ENCODE assay signal across 16 cellular contexts in genomic region chr20:22462975-22463914, GRCh38.
DNase-seq lines count a peak whose midpoint lies in the region; ATAC-seq, FAIRE-seq and TF ChIP-seq lines count a peak whose summit lies in the region.
"Had no signal": no experiment of that assay in that cellular context is flagged by ENCODE, and none has a peak within 500 bp of the region (broad histone marks: within the 10 kb centered on the region; RNA-seq: fewer than 3 reads in every experiment).

No MANE protein-coding gene starts in this region.

- H3K4me2 ChIP-seq in PC-9, result peak overlapping the region; percentile 64
- H3K4me2 ChIP-seq in HepG2 (ENCODE audit: low read depth, low read length), result no peak overlapping the region
- H3K4me2 ChIP-seq in OCI-LY7 (ENCODE audit: low read length), result no peak overlapping the region
- H3K4me2 ChIP-seq: hepatocyte had no signal

- peak; percentile 7 for DNase-seq in Daoy (ENCODE audit: low read depth)
- DNase-seq in NCI-H146 treated with DMSO at 0.1 percent for 48 hours (lab: John Stamatoyannopoulos, UW; ENCODE audit: unreplicated experiment), result peak; percentile 99
- DNase-seq in PC-9, result peak; percentile 18 to 70
- DNase-seq in HepG2 (ENCODE audit: low spot score), result no peak
- DNase-seq in AG08395 (ENCODE audit: low spot score), result no peak
- DNase-seq in mesenteric fat pad (ENCODE audit: low spot score), result no peak
- no peak for DNase-seq in OCI-LY7 (ENCODE audit: low spot score)
- DNase-seq: activated CD4-positive, alpha-beta T cell treated with anti-CD3 and anti-CD28 coated beads for 36 hours; endodermal cell; GDM1; mesendoderm; NCI-H446 treated with DMSO at 0.1 percent for 48 hours; stimulated activated CD4-positive, alpha-beta T cell treated with anti-CD3 and anti-CD28 coated beads, Interleukin-4, amount 100 ng/mL, for 1 hour; stimulated activated naive CD4-positive, alpha-beta T cell had no signal

- peaks cover 5% of the 10 kb centered on the region; the same call in 1 of the 2 replicates for H3K9me3 ChIP-seq in PC-9 (ENCODE audit: insufficient read depth, low read depth)
- no peaks in the 10 kb centered on the region for H3K9me3 ChIP-seq in HepG2 (ENCODE audit: low read length)
- no peaks in the 10 kb centered on the region for H3K9me3 ChIP-seq in OCI-LY7 (ENCODE audit: low read length)

- no peak for ATAC-seq in HepG2
- no peak for ATAC-seq in HG03095 (IDR thresholded peaks at IDR 0.05; ENCODE audit: unreplicated experiment)
- ATAC-seq: activated CD4-positive, alpha-beta T cell treated with anti-CD3 and anti-CD28 coated beads for 36 hours had no signal

- peak overlapping the region; percentile 30; the same call in 1 of the 2 replicates for H2AFZ ChIP-seq in PC-9
- no peak overlapping the region for H2AFZ ChIP-seq in HepG2 (ENCODE audit: low read length)
- no peak overlapping the region for H2AFZ ChIP-seq in OCI-LY7 (ENCODE audit: low read length)
- H2AFZ ChIP-seq: hepatocyte had no signal

- H3K9me2 ChIP-seq in PC-9 (ENCODE audit: insufficient read depth) (no peaks in the 10 kb centered on the region), OCI-LY7 (ENCODE audit: insufficient read depth, low read length) (no peaks in the 10 kb centered on the region)

- no TSS peak for BruUV-seq in PC-9 (replicated peaks; lab: Mats Ljungman, UMichigan)
- BruUV-seq in HepG2 (replicated peaks; lab: Mats Ljungman, UMichigan), result no TSS peak
- BruUV-seq in OCI-LY7 (replicated peaks; lab: Mats Ljungman, UMichigan), result no TSS peak

- CTCF ChIA-PET in PC-9 (lab: Charles Lee), result interaction anchor here (0.6 kb wide), 1 partner anchor 113 kb away, joined by 4 read pairs; no protein-coding TSS in a partner anchor
- CTCF ChIA-PET in HepG2 (lab: Yijun Ruan, JAX; ENCODE audit: low intra/inter-chr PET ratio, low total read pairs), result no interaction called here
- CTCF ChIA-PET in OCI-LY7 (lab: Charles Lee; ENCODE audit: unreplicated experiment), result no interaction called here

- H3K4me3 ChIP-seq in PC-9 (peak overlapping the region; percentile 10; the same call in 1 of the 2 replicates), HepG2 (replicated peaks in 1 of 3; ENCODE audit: insufficient read depth in 1 of 3, low read depth in 2 of 3, low read length in 3 of 3) (no peak overlapping the region), OCI-LY7 (ENCODE audit: low read depth, low read length, poor library complexity, severe bottlenecking) (no peak overlapping the region)
- H3K4me3 ChIP-seq: hepatocyte had no signal

- POLR2A ChIA-PET in PC-9 (lab: Charles Lee; ENCODE audit: unreplicated experiment), result no interaction called here
- POLR2A ChIA-PET in HepG2 (lab: Yijun Ruan, JAX), result interaction anchor here (0.6 to 1.3 kb wide), 2 partner anchors 28 to 44 kb away, joined by 3 read pairs; no protein-coding TSS in a partner anchor
- POLR2A ChIA-PET in OCI-LY7 (lab: Charles Lee), result no interaction called here

- WGBS in HepG2 (ENCODE audit: low lambda C conversion rate), result 6% methylated on average over 11 of the region's 11 CpGs

- no peak for TF ChIP-seq EP300 in HepG2 (IDR thresholded peaks at IDR 0.05; ENCODE audit: low read depth in 2 of 2, low read length in 2 of 2)
- TF ChIP-seq EP300 in HepG2 (CRISPR knock-in tag; IDR thresholded peaks at IDR 0.05; ENCODE audit: borderline replicate concordance), result no peak

- intact Hi-C loops in PC-9 (cut with micrococcal nuclease; ENCODE audit: unreplicated experiment), result no loop called here
- intact Hi-C loops in HepG2 (cut with micrococcal nuclease; ENCODE audit: unreplicated experiment), result no loop called here
- intact Hi-C loops in OCI-LY7 (cut with micrococcal nuclease; ENCODE audit: unreplicated experiment), result no loop called here

- H3F3A ChIP-seq in PC-9 (ENCODE audit: insufficient read depth, low read depth), result peaks cover 16% of the 10 kb centered on the region

- H3K9ac ChIP-seq in HepG2 (ENCODE audit: insufficient read depth, low read depth, low read length), result no peak overlapping the region

- no peak for TF ChIP-seq POLR2A in HepG2 (IDR thresholded peaks at IDR 0.05; ENCODE audit: insufficient read depth in 1 of 2, low read depth in 2 of 2, low read length in 2 of 2)

- no peak for TF ChIP-seq RAD21 in HepG2 (CRISPR knock-in tag; IDR thresholded peaks at IDR 0.05)

- H3K4me1 ChIP-seq in PC-9 (replicated peaks; ENCODE audit: insufficient read depth) (peaks cover 59% of the 10 kb centered on the region), HepG2 (ENCODE audit: insufficient read depth, low read length) (peaks cover 49% of the 10 kb centered on the region), OCI-LY7 (ENCODE audit: insufficient read depth, low read length, poor library complexity, severe bottlenecking) (no peaks in the 10 kb centered on the region)

- H3K27ac ChIP-seq in PC-9 (peak overlapping the region; percentile 69), HepG2 (ENCODE audit: extremely low read length, insufficient read depth, low read length) (no peak overlapping the region), OCI-LY7 (ENCODE audit: low read depth, low read length, poor library complexity, severe bottlenecking) (no peak overlapping the region)
- H3K27ac ChIP-seq: hepatocyte had no signal

- H4K20me1 ChIP-seq in PC-9 (ENCODE audit: insufficient read depth) (no peaks in the 10 kb centered on the region), HepG2 (ENCODE audit: insufficient read depth, low read length) (no peaks in the 10 kb centered on the region), OCI-LY7 (ENCODE audit: insufficient read depth, low read length) (no peaks in the 10 kb centered on the region)

- H3K36me3 ChIP-seq in PC-9 (ENCODE audit: low read depth) (no peaks in the 10 kb centered on the region), HepG2 (replicated peaks in 1 of 2; ENCODE audit: control insufficient read depth in 1 of 2, insufficient read depth in 2 of 2, low read length in 2 of 2) (no peaks in the 10 kb centered on the region), OCI-LY7 (ENCODE audit: insufficient read depth, low read length) (no peaks in the 10 kb centered on the region)

- no peak for TF ChIP-seq CTCF in PC-9 (conservative IDR thresholded peaks at IDR 0.05)
- no peak for TF ChIP-seq CTCF in HepG2 (CRISPR knock-in tag; IDR thresholded peaks at IDR 0.05)
- TF ChIP-seq CTCF in OCI-LY7 (conservative IDR thresholded peaks at IDR 0.05; ENCODE audit: low read length), result no peak

- H3K79me2 ChIP-seq in PC-9 (ENCODE audit: low read depth), result no peaks in the 10 kb centered on the region
- no peaks in the 10 kb centered on the region for H3K79me2 ChIP-seq in HepG2 (ENCODE audit: insufficient read depth, low read length)
- no peaks in the 10 kb centered on the region for H3K79me2 ChIP-seq in OCI-LY7 (ENCODE audit: insufficient read depth, low read depth, low read length)
- H3K79me2 ChIP-seq: hepatocyte had no signal

- in situ Hi-C loops in HepG2 (cut with HindIII; ENCODE audit: extremely low pct_ligation_motif_present, low pct_unique_long_range_greater_than_20kb), result no loop called here

- FAIRE-seq in HepG2 (lab: Jason Lieb, UNC), result no peak

- H3K27me3 ChIP-seq in PC-9 (ENCODE audit: insufficient read depth, low read depth) (no peaks in the 10 kb centered on the region), HepG2 (ENCODE audit: control insufficient read depth in 1 of 2, insufficient read depth in 2 of 2, low read length in 2 of 2) (peaks cover 7 to 46% of the 10 kb centered on the region in 2 experiments; a peak in 3 of 5 replicates)
- H3K27me3 ChIP-seq: hepatocyte had no signal

TF ChIP-seq in HepG2, 621 proteins besides CTCF, POLR2A, EP300 and RAD21 (continues in another document):
- no peak for TF ChIP-seq MAZ (IDR thresholded peaks at IDR 0.05; ENCODE audit: borderline replicate concordance, low read depth, low read length)
- no peak for TF ChIP-seq MAZ (CRISPR knock-in tag; IDR thresholded peaks at IDR 0.05; ENCODE audit: low read depth)
- TF ChIP-seq XRCC5 (optimal IDR thresholded peaks at IDR 0.05; ENCODE audit: low read length), result peak; percentile 23
- 0 out of 2 replicates have a peak, but pooled peaks have one; percentile 29 for TF ChIP-seq ZSCAN30 (CRISPR knock-in tag; IDR thresholded peaks at IDR 0.05)
- TF ChIP-seq PAF1 (CRISPR knock-in tag; IDR thresholded peaks at IDR 0.05), result no peak
- 0 out of 2 replicates have a peak, but pooled peaks have one; percentile 37 for TF ChIP-seq FOXC1 (CRISPR knock-in tag; IDR thresholded peaks at IDR 0.05; ENCODE audit: borderline replicate concordance)
- TF ChIP-seq ZNF709 (CRISPR knock-in tag; IDR thresholded peaks at IDR 0.05), result no peak
- no peak for TF ChIP-seq ZNF598 (CRISPR knock-in tag; IDR thresholded peaks at IDR 0.05; ENCODE audit: borderline replicate concordance)
- TF ChIP-seq THAP7 (CRISPR knock-in tag; IDR thresholded peaks at IDR 0.05), result no peak
- peak; percentile 30 to 40; a peak in 2 of 4 replicates for TF ChIP-seq MAFK (conservative IDR thresholded peaks at IDR 0.05 in 1 of 2, IDR thresholded peaks at IDR 0.05 in 1 of 2; ENCODE audit: low read length in 2 of 2)
- TF ChIP-seq ZNF547 (CRISPR knock-in tag; IDR thresholded peaks at IDR 0.05), result no peak
- 0 out of 2 replicates have a peak, but pooled peaks have one; percentile 19 for TF ChIP-seq ZMYM4 (CRISPR knock-in tag; IDR thresholded peaks at IDR 0.05)
- no peak for TF ChIP-seq ZNF83 (CRISPR knock-in tag; IDR thresholded peaks at IDR 0.05; ENCODE audit: borderline replicate concordance)
- no peak for TF ChIP-seq LCORL (IDR thresholded peaks at IDR 0.05)
- 0 out of 2 replicates have a peak, but pooled peaks have one; percentile 23 for TF ChIP-seq LCORL (CRISPR knock-in tag; IDR thresholded peaks at IDR 0.05)
- no peak for TF ChIP-seq ZNF256 (CRISPR knock-in tag; conservative IDR thresholded peaks at IDR 0.05)
- no peak for TF ChIP-seq GRHL1 (CRISPR knock-in tag; conservative IDR thresholded peaks at IDR 0.05)

Comparison
In these comparisons a context has a peak if more than half of its experiments do, and no peak if none do; other contexts are left out.
1. DNase-seq: peak in Daoy (single experiment), NCI-H146 treated with DMSO at 0.1 percent for 48 hours (single experiment) and PC-9 (2 of 2); none in HepG2 (single experiment), AG08395 (single experiment), mesenteric fat pad (single experiment) and OCI-LY7 (single experiment).